Comparison of ENCODE assay signal across 1 cellular context in genomic region chr5:142548739-142549275, GRCh38.
TF ChIP-seq lines count a peak whose summit lies in the region.

No MANE protein-coding gene starts in this region.

TF ChIP-seq in WTC11, 78 proteins besides CTCF, POLR2A, EP300 and RAD21 (continued from another document):
- TF ChIP-seq HMGXB4 (CRISPR knock-in tag; IDR thresholded peaks at IDR 0.05) (peak; percentile 74; the same call in 1 of the 2 replicates), MAX (CRISPR knock-in tag; IDR thresholded peaks at IDR 0.05) (0 out of 2 replicates have a peak, but pooled peaks have one; percentile 13)
